In genomic region chr10:68074775-68075549, GRCh38 we compare ENCODE assay signal across 8 cellular contexts. TPM values are rescaled to one million over a fixed set of nuclear protein-coding genes. Genes with fewer than 3 reads are reported as not detected.
DNase-seq lines count a peak whose midpoint lies in the region; ATAC-seq lines count a peak whose summit lies in the region.

HERC4 (minus strand) TSS chr10:68075283; CDS start chr10:68073108, 2,175 bp downstream.

- H2BK15ac ChIP-seq in mesendoderm (replicated peaks; ENCODE audit: low read depth) = peak within 1 kb of the TSS; percentile 41

- H3K18ac ChIP-seq in mesendoderm (ENCODE audit: low read length) = peak within 1 kb of the TSS; percentile 66

- H3K27ac ChIP-seq in mesendoderm (ENCODE audit: low read depth, low read length) = peak within 1 kb of the TSS; percentile 99

- H3K4me2 ChIP-seq in mesendoderm (ENCODE audit: low read length) = peak within 1 kb of the TSS; percentile 77

- no CpG with 5 or more reads among the region's 64 CpGs for WGBS in mesendoderm (ENCODE audit: extremely low coverage, insufficient coverage, low lambda C conversion rate)

- H3K36me3 ChIP-seq in endocrine pancreas (ENCODE audit: control insufficient read depth, insufficient read depth, low read length) (no peaks in the 10 kb centered on the region), mesendoderm (ENCODE audit: control insufficient read depth, insufficient read depth, low read length) (no peaks in the 10 kb centered on the region)

- H2BK120ac ChIP-seq in mesendoderm (ENCODE audit: low read depth, low read length) = no peak within 1 kb of the TSS

- H3K9me3 ChIP-seq in endocrine pancreas (ENCODE audit: control insufficient read depth, low read length) = no peaks in the 10 kb centered on the region

- peak within 1 kb of the TSS; percentile 87 for H3K23ac ChIP-seq in mesendoderm (ENCODE audit: low read length)

- peak within 1 kb of the TSS; percentile 49 for H3K4ac ChIP-seq in mesendoderm (ENCODE audit: low read depth, low read length)

- H3K79me2 ChIP-seq in mesendoderm (ENCODE audit: control insufficient read depth, insufficient read depth, low read length) = peaks cover 20% of the 10 kb centered on the region

- H3K56ac ChIP-seq in mesendoderm (ENCODE audit: low read length) = peak within 1 kb of the TSS; percentile 98

- peak within 1 kb of the TSS; percentile 13 for H4K8ac ChIP-seq in mesendoderm (ENCODE audit: low read depth, low read length)

- peak within 1 kb of the TSS; percentile 3 for H4K5ac ChIP-seq in mesendoderm (ENCODE audit: low read length)

- ATAC-seq in GM19452 (IDR thresholded peaks at IDR 0.05; ENCODE audit: unreplicated experiment) = peak; percentile 89
- peak; percentile 65 for ATAC-seq in HG03575 (IDR thresholded peaks at IDR 0.05; ENCODE audit: extremely low read depth, insufficient number of reproducible peaks, low FRiP score, unreplicated experiment)

- H3K9ac ChIP-seq in endocrine pancreas (ENCODE audit: control insufficient read depth, insufficient read depth, low read length) = peak within 1 kb of the TSS; percentile 90
- peak within 1 kb of the TSS; percentile 96 for H3K9ac ChIP-seq in mesendoderm (ENCODE audit: low read length)

- no peak within 1 kb of the TSS for H2AK5ac ChIP-seq in mesendoderm (ENCODE audit: low read length)

- no peaks in the 10 kb centered on the region for H3K79me1 ChIP-seq in mesendoderm (ENCODE audit: low read length)

- H3K4me1 ChIP-seq in endocrine pancreas (ENCODE audit: control insufficient read depth, insufficient read depth, low read length) (peaks cover 29% of the 10 kb centered on the region), mesendoderm (ENCODE audit: control insufficient read depth, low read depth, low read length) (peaks cover 2% of the 10 kb centered on the region)

- DNase-seq in CMK (ENCODE audit: low read depth) = peak; percentile 73
- peak; percentile 87 to 92 for DNase-seq in NOMO-1 (lab: John Stamatoyannopoulos, UW; ENCODE audit: unreplicated experiment in 2 of 2)
- peak; percentile 72 for DNase-seq in activated CD8-positive, alpha-beta memory T cell treated with anti-CD3 and anti-CD28 coated beads, Interleukin-2, amount 50 U/mL, for 1 hour (ENCODE audit: extremely low read depth)
- peak; percentile 97 for DNase-seq in mesendoderm
- peak; percentile 87 for DNase-seq in stimulated activated CD8-positive, alpha-beta memory T cell treated with anti-CD3 and anti-CD28 coated beads, Interleukin-12 subunit alpha, Interleukin-12 subunit beta, amount 100 ng/mL, for 4 hours (ENCODE audit: low read depth)

- peak within 1 kb of the TSS; percentile 84 for H2BK5ac ChIP-seq in mesendoderm (ENCODE audit: low read length)

- H3K4me3 ChIP-seq in endocrine pancreas (ENCODE audit: control insufficient read depth, insufficient read depth, low read length) = peak within 1 kb of the TSS; percentile 99
- peak within 1 kb of the TSS; percentile 94 for H3K4me3 ChIP-seq in mesendoderm (ENCODE audit: low read length)

- H3K27me3 ChIP-seq in endocrine pancreas (ENCODE audit: control insufficient read depth, insufficient read depth, low read length) = no peaks in the 10 kb centered on the region
- H3K27me3 ChIP-seq in mesendoderm (ENCODE audit: insufficient read depth, low read length, poor library complexity) = no peaks in the 10 kb centered on the region

RNA-seq across cellular contexts. Expression of gene HERC4, which starts in this region (rescaled TPM):
- polyA plus RNA-seq in mesendoderm (2013, experiment 1 of 2) = 11.6 TPM
- polyA plus RNA-seq in mesendoderm (2013, experiment 2 of 2) = 12.4 TPM

Comparison
In these comparisons a context has a peak if more than half of its experiments do, and no peak if none do; other contexts are left out.
1. Peak in every context shown above with its lines: DNase-seq, ATAC-seq, H3K4me3 ChIP-seq and H3K27ac ChIP-seq.